ENCODE assay signal across 16 cellular contexts in genomic region chr14:68361231-68361630, GRCh38.
DNase-seq lines count a peak whose midpoint lies in the region; ATAC-seq and TF ChIP-seq lines count a peak whose summit lies in the region.
"Had no signal": no experiment of that assay in that cellular context is flagged by ENCODE, and none has a peak within 500 bp of the region (broad histone marks: within the 10 kb centered on the region; RNA-seq: fewer than 3 reads in every experiment).

No MANE protein-coding gene starts in this region.

- no peak for ATAC-seq in RWPE2 (ENCODE audit: low read depth)
- ATAC-seq in GM21390 (IDR thresholded peaks at IDR 0.05; ENCODE audit: unreplicated experiment) = no peak
- ATAC-seq in heart right ventricle = no peak
- ATAC-seq: foreskin keratinocyte, left ventricle myocardium superior had no signal

- TF ChIP-seq CTCF in RWPE2 (IDR thresholded peaks at IDR 0.05; ENCODE audit: poor library complexity, severe bottlenecking) = no peak
- TF ChIP-seq CTCF in fibroblast of mammary gland (conservative IDR thresholded peaks at IDR 0.05; ENCODE audit: control insufficient read depth, insufficient read depth, low read depth, low read length) = no peak
- TF ChIP-seq CTCF in SK-N-SH (IDR thresholded peaks at IDR 0.05) = no peak
- TF ChIP-seq CTCF in heart right ventricle (IDR thresholded peaks at IDR 0.05) = no peak

- H3K4me3 ChIP-seq in RWPE2 (ENCODE audit: severe bottlenecking) = no peak overlapping the region
- H3K4me3 ChIP-seq in fibroblast of mammary gland (ENCODE audit: control insufficient read depth, low read depth, low read length) = no peak overlapping the region
- H3K4me3 ChIP-seq in skeletal muscle cell (ENCODE audit: low read depth, low read length) = no peak overlapping the region
- H3K4me3 ChIP-seq in SK-N-SH (ENCODE audit: low read depth in 2 of 2, low read length in 1 of 2) = no peak overlapping the region
- H3K4me3 ChIP-seq in heart right ventricle = no peak overlapping the region
- H3K4me3 ChIP-seq: sigmoid colon had no signal

- H3K4me1 ChIP-seq in RWPE2 (ENCODE audit: insufficient read depth, poor library complexity, severe bottlenecking) = peaks cover 21% of the 10 kb centered on the region
- no peaks in the 10 kb centered on the region; a peak in 2 of 4 replicates for H3K4me1 ChIP-seq in SK-N-SH (ENCODE audit: control insufficient read depth in 1 of 2, insufficient read depth in 2 of 2, low read depth in 1 of 2, low read length in 1 of 2)
- H3K4me1 ChIP-seq in heart right ventricle = peaks cover 0 to 65% (median 25%) of the 10 kb centered on the region in 9 donors

- H3K36me3 ChIP-seq in RWPE2 (ENCODE audit: low read depth) (no peaks in the 10 kb centered on the region), SK-N-SH (replicated peaks in 1 of 2; ENCODE audit: control insufficient read depth in 1 of 2, insufficient read depth in 2 of 2, low read length in 1 of 2) (no peaks in the 10 kb centered on the region), heart right ventricle (no peaks in the 10 kb centered on the region)
- H3K36me3 ChIP-seq: sigmoid colon had no signal

- peak; percentile 92 for DNase-seq in Daoy (ENCODE audit: low read depth)
- DNase-seq in RWPE2 (ENCODE audit: low spot score) = no peak
- DNase-seq in fibroblast of mammary gland (ENCODE audit: low read depth) = peak; percentile 72
- peak; percentile 39 for DNase-seq in skeletal muscle cell (ENCODE audit: low read depth)
- no peak for DNase-seq in anterior cingulate cortex (lab: John Stamatoyannopoulos, UW)
- no peak for DNase-seq in SK-N-SH
- no peak for DNase-seq in heart right ventricle
- DNase-seq: amygdala; CD4-positive, alpha-beta memory T cell; left ventricle myocardium superior; NCI-H146; NK-92 treated with Interleukin-12 subunit alpha and Interleukin-12 subunit beta, amount 100 ng/mL, for 24 hours; sigmoid colon; T-helper 2 cell had no signal

- no peaks in the 10 kb centered on the region for H3K27me3 ChIP-seq in RWPE2 (ENCODE audit: insufficient read depth, poor library complexity, severe bottlenecking)
- no peaks in the 10 kb centered on the region for H3K27me3 ChIP-seq in SK-N-SH (ENCODE audit: insufficient read depth)
- no peaks in the 10 kb centered on the region for H3K27me3 ChIP-seq in heart right ventricle
- H3K27me3 ChIP-seq: foreskin keratinocyte, sigmoid colon had no signal

- H4K20me1 ChIP-seq in SK-N-SH (ENCODE audit: insufficient read depth) = no peaks in the 10 kb centered on the region

- H3F3A ChIP-seq in SK-N-SH (replicated peaks; ENCODE audit: insufficient read depth) = peaks cover 6% of the 10 kb centered on the region

- H3K9me2 ChIP-seq in SK-N-SH = no peaks in the 10 kb centered on the region

- H3K9me3 ChIP-seq in RWPE2 (ENCODE audit: severe bottlenecking) = no peaks in the 10 kb centered on the region
- no peaks in the 10 kb centered on the region for H3K9me3 ChIP-seq in SK-N-SH
- H3K9me3 ChIP-seq in heart right ventricle = no peaks in the 10 kb centered on the region
- H3K9me3 ChIP-seq: sigmoid colon had no signal

- H3K27ac ChIP-seq in RWPE2 (ENCODE audit: poor library complexity, severe bottlenecking) (peak overlapping the region; percentile 0), SK-N-SH (ENCODE audit: low read depth in 2 of 2, low read length in 1 of 2) (no peak overlapping the region), heart right ventricle (peak overlapping the region in 2 of 10 donors; percentile 53 to 88)
- H3K27ac ChIP-seq: foreskin keratinocyte had no signal

- WGBS in SK-N-SH (ENCODE audit: low lambda C conversion rate) = 90% methylated on average over 2 of the region's 2 CpGs
- WGBS in heart right ventricle, 2 donors = 78 to 93% methylated on average over 2 of the region's 2 CpGs

- CTCF ChIA-PET in SK-N-SH (lab: Yijun Ruan, JAX) = interaction anchor here (1.9 kb wide), 1 partner anchor 13 kb away, joined by 5 read pairs; no protein-coding TSS in a partner anchor

- H3K9ac ChIP-seq in SK-N-SH = no peak overlapping the region

- no peak for TF ChIP-seq RAD21 in SK-N-SH (IDR thresholded peaks at IDR 0.05; ENCODE audit: low read length)

- POLR2A ChIA-PET in SK-N-SH (lab: Yijun Ruan, JAX) = no interaction called here

- no peaks in the 10 kb centered on the region for H3K79me2 ChIP-seq in SK-N-SH (ENCODE audit: insufficient read depth)

- no peak for TF ChIP-seq EP300 in SK-N-SH (IDR thresholded peaks at IDR 0.05; ENCODE audit: borderline replicate concordance in 1 of 2, low read depth in 1 of 2, low read length in 1 of 2)

- no peak overlapping the region for H3K4me2 ChIP-seq in SK-N-SH

- no peak overlapping the region for H2AFZ ChIP-seq in SK-N-SH (ENCODE audit: low read depth)

- intact Hi-C loops in heart right ventricle (cut with DNase I) = no loop called here

TF ChIP-seq in SK-N-SH, 30 proteins besides CTCF, POLR2A, EP300 and RAD21:
- TF ChIP-seq FOXM1 (IDR thresholded peaks at IDR 0.05; ENCODE audit: low read depth) = no peak
- no peak for TF ChIP-seq FOXJ3 (CRISPR knock-in tag; IDR thresholded peaks at IDR 0.05)
- TF ChIP-seq REST (IDR thresholded peaks at IDR 0.05; ENCODE audit: low read depth, low read length) = no peak
- no peak for TF ChIP-seq JUND (IDR thresholded peaks at IDR 0.05)

Comparison
In these comparisons a context has a peak if more than half of its experiments do, and no peak if none do; other contexts are left out.
1. DNase-seq: peak in Daoy (single experiment), fibroblast of mammary gland (single experiment) and skeletal muscle cell (single experiment); none in RWPE2 (single experiment), anterior cingulate cortex (0 of 58), SK-N-SH (single experiment) and heart right ventricle (0 of 2).